ENCODE assay signal across 2 cellular contexts in the genomic region with DNA sequence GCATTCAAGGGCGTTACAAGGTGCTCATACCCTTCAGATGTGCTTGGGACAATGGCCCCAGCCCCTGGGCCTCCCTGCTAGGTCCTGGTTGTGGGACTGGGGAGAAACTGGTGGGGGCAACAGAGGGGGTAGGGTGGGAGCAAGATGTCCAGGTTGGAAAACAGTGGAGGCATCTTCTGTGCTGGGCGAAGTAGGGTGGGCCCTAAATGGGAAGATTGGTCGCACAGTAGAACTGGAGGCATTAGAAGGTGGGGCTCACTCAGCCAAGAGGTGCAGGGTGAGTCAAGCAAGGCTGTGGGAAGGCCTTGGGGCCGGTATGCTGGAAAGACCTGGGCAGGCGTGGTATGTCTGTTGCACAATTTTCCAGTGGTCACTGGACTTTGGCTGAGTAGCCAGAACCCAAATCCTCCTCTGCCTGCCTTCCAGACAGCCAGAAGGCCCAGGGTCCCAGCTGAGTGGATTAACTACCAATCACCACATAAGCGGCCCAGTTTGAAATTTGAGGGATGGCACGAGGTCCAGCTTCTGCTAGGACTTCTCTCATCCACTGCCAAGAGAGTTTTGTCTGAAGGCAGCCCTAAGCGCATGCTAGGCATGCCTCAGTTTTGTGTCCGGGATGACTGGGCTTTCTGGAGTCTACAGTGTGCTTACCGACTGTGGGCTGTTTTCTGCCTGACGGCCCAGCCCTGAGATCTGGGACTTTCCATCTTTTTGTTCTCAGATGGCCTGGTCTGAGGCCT.
A peak's percentile ranks its signal among the peaks of the same experiment; 100 is the strongest.
TF ChIP-seq lines count a peak whose summit lies in the region.

No MANE protein-coding gene starts in this region.

TF ChIP-seq in K562, 482 proteins besides CTCF, POLR2A, EP300 and RAD21 (continues in another document):
- TF ChIP-seq ZNF699 (CRISPR knock-in tag; IDR thresholded peaks at IDR 0.05; ENCODE audit: insufficient replicate concordance), result no peak
- TF ChIP-seq JUN (IDR thresholded peaks at IDR 0.05; ENCODE audit: borderline replicate concordance, low read depth, low read length), result 0 out of 2 replicates have a peak, but pooled peaks have one; percentile 2
- TF ChIP-seq JUN (CRISPR knock-in tag; IDR thresholded peaks at IDR 0.05; ENCODE audit: borderline replicate concordance), result no peak
- TF ChIP-seq, protein P1, sequence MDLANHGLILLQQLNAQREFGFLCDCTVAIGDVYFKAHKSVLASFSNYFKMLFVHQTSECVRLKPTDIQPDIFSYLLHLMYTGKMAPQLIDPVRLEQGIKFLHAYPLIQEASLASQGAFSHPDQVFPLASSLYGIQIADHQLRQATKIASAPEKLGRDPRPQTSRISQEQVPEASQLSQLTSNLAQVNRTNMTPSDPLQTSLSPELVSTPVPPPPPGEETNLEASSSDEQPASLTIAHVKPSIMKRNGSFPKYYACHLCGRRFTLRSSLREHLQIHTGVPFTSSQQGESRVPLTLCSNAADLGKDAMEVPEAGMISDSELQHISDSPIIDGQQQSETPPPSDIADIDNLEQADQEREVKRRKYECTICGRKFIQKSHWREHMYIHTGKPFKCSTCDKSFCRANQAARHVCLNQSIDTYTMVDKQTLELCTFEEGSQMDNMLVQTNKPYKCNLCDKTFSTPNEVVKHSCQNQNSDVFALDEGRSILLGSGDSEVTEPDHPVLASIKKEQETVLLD (IDR thresholded peaks at IDR 0.05), result 0 out of 2 replicates have a peak, but pooled peaks have one; percentile 14
- TF ChIP-seq, protein P2, sequence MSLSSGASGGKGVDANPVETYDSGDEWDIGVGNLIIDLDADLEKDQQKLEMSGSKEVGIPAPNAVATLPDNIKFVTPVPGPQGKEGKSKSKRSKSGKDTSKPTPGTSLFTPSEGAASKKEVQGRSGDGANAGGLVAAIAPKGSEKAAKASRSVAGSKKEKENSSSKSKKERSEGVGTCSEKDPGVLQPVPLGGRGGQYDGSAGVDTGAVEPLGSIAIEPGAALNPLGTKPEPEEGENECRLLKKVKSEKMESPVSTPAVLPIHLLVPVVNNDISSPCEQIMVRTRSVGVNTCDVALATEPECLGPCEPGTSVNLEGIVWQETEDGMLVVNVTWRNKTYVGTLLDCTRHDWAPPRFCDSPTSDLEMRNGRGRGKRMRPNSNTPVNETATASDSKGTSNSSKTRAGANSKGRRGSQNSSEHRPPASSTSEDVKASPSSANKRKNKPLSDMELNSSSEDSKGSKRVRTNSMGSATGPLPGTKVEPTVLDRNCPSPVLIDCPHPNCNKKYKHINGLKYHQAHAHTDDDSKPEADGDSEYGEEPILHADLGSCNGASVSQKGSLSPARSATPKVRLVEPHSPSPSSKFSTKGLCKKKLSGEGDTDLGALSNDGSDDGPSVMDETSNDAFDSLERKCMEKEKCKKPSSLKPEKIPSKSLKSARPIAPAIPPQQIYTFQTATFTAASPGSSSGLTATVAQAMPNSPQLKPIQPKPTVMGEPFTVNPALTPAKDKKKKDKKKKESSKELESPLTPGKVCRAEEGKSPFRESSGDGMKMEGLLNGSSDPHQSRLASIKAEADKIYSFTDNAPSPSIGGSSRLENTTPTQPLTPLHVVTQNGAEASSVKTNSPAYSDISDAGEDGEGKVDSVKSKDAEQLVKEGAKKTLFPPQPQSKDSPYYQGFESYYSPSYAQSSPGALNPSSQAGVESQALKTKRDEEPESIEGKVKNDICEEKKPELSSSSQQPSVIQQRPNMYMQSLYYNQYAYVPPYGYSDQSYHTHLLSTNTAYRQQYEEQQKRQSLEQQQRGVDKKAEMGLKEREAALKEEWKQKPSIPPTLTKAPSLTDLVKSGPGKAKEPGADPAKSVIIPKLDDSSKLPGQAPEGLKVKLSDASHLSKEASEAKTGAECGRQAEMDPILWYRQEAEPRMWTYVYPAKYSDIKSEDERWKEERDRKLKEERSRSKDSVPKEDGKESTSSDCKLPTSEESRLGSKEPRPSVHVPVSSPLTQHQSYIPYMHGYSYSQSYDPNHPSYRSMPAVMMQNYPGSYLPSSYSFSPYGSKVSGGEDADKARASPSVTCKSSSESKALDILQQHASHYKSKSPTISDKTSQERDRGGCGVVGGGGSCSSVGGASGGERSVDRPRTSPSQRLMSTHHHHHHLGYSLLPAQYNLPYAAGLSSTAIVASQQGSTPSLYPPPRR (CRISPR knock-in tag; IDR thresholded peaks at IDR 0.05; ENCODE audit: borderline replicate concordance), result no peak
- TF ChIP-seq ZNF644 (tag; IDR thresholded peaks at IDR 0.05; ENCODE audit: low read depth), result no peak
- TF ChIP-seq, protein P3, sequence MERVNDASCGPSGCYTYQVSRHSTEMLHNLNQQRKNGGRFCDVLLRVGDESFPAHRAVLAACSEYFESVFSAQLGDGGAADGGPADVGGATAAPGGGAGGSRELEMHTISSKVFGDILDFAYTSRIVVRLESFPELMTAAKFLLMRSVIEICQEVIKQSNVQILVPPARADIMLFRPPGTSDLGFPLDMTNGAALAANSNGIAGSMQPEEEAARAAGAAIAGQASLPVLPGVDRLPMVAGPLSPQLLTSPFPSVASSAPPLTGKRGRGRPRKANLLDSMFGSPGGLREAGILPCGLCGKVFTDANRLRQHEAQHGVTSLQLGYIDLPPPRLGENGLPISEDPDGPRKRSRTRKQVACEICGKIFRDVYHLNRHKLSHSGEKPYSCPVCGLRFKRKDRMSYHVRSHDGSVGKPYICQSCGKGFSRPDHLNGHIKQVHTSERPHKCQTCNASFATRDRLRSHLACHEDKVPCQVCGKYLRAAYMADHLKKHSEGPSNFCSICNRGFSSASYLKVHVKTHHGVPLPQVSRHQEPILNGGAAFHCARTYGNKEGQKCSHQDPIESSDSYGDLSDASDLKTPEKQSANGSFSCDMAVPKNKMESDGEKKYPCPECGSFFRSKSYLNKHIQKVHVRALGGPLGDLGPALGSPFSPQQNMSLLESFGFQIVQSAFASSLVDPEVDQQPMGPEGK (CRISPR knock-in tag; IDR thresholded peaks at IDR 0.05; ENCODE audit: borderline replicate concordance), result no peak
- peak; percentile 69 for TF ChIP-seq CEBPG (CRISPR knock-in tag; IDR thresholded peaks at IDR 0.05)
- TF ChIP-seq CEBPG (tag; conservative IDR thresholded peaks at IDR 0.05 in 1 of 2, IDR thresholded peaks at IDR 0.05 in 1 of 2), result peak; percentile 73 to 92
- TF ChIP-seq, protein P4, sequence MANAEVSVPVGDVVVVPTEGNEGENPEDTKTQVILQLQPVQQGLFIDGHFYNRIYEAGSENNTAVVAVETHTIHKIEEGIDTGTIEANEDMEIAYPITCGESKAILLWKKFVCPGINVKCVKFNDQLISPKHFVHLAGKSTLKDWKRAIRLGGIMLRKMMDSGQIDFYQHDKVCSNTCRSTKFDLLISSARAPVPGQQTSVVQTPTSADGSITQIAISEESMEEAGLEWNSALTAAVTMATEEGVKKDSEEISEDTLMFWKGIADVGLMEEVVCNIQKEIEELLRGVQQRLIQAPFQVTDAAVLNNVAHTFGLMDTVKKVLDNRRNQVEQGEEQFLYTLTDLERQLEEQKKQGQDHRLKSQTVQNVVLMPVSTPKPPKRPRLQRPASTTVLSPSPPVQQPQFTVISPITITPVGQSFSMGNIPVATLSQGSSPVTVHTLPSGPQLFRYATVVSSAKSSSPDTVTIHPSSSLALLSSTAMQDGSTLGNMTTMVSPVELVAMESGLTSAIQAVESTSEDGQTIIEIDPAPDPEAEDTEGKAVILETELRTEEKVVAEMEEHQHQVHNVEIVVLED (CRISPR knock-in tag; IDR thresholded peaks at IDR 0.05), result no peak
- TF ChIP-seq SMAD3 (CRISPR knock-in tag; conservative IDR thresholded peaks at IDR 0.05), result 0 out of 2 replicates have a peak, but pooled peaks have one; percentile 28

TF ChIP-seq in HepG2, 621 proteins besides CTCF, POLR2A, EP300 and RAD21 (continues in another document):
- TF ChIP-seq KDM4B (CRISPR knock-in tag; IDR thresholded peaks at IDR 0.05) (no peak), NFYB (CRISPR knock-in tag; IDR thresholded peaks at IDR 0.05) (no peak), ZNF253 (CRISPR knock-in tag; IDR thresholded peaks at IDR 0.05; ENCODE audit: borderline replicate concordance) (no peak), NKX3-1 (CRISPR knock-in tag; IDR thresholded peaks at IDR 0.05) (no peak), ZNF235 (CRISPR knock-in tag; IDR thresholded peaks at IDR 0.05; ENCODE audit: borderline replicate concordance) (no peak), SAFB2 (CRISPR knock-in tag; IDR thresholded peaks at IDR 0.05; ENCODE audit: borderline replicate concordance, low read depth) (no peak), PITX1 (CRISPR knock-in tag; IDR thresholded peaks at IDR 0.05) (peak; percentile 45; the same call in 1 of the 2 replicates), ISL2 (CRISPR knock-in tag; IDR thresholded peaks at IDR 0.05) (0 out of 2 replicates have a peak, but pooled peaks have one; percentile 27), ZSCAN12 (CRISPR knock-in tag; IDR thresholded peaks at IDR 0.05) (no peak), ZNF644 (CRISPR knock-in tag; IDR thresholded peaks at IDR 0.05; ENCODE audit: low read depth) (peak; percentile 85), CHCHD3 (CRISPR knock-in tag; IDR thresholded peaks at IDR 0.05) (no peak), SAP130 (CRISPR knock-in tag; IDR thresholded peaks at IDR 0.05; ENCODE audit: low read depth) (peak; percentile 31; the same call in 1 of the 2 replicates), ZNF20 (CRISPR knock-in tag; IDR thresholded peaks at IDR 0.05) (no peak), ZNF660 (CRISPR knock-in tag; IDR thresholded peaks at IDR 0.05; ENCODE audit: borderline replicate concordance, low read depth) (no peak), HNF4G (IDR thresholded peaks at IDR 0.05; ENCODE audit: borderline replicate concordance, low read depth, low read length) (peak; percentile 71; the same call in 1 of the 2 replicates), HNF4G (CRISPR knock-in tag; IDR thresholded peaks at IDR 0.05; ENCODE audit: borderline replicate concordance, low read depth) (peak; percentile 57; the same call in 1 of the 2 replicates), ZNF124 (CRISPR knock-in tag; IDR thresholded peaks at IDR 0.05) (no peak), ZNF598 (CRISPR knock-in tag; IDR thresholded peaks at IDR 0.05; ENCODE audit: borderline replicate concordance) (no peak), HOXA7 (CRISPR knock-in tag; IDR thresholded peaks at IDR 0.05) (no peak), CHD4 (IDR thresholded peaks at IDR 0.05; ENCODE audit: borderline replicate concordance, low read length) (no peak), ZNF331 (CRISPR knock-in tag; IDR thresholded peaks at IDR 0.05) (peak; percentile 40; the same call in 1 of the 2 replicates), SOX5 (CRISPR knock-in tag; IDR thresholded peaks at IDR 0.05; ENCODE audit: borderline replicate concordance) (peak; percentile 55; the same call in 1 of the 2 replicates), ZNF570 (CRISPR knock-in tag; IDR thresholded peaks at IDR 0.05; ENCODE audit: borderline replicate concordance) (no peak), ZNF678 (CRISPR knock-in tag; IDR thresholded peaks at IDR 0.05) (no peak), FOSL2 (CRISPR knock-in tag; IDR thresholded peaks at IDR 0.05) (peak; percentile 62), ZNF788 (CRISPR knock-in tag; IDR thresholded peaks at IDR 0.05; ENCODE audit: borderline replicate concordance) (no peak), ZNF382 (CRISPR knock-in tag; IDR thresholded peaks at IDR 0.05; ENCODE audit: borderline replicate concordance) (no peak), ZNF749 (CRISPR knock-in tag; IDR thresholded peaks at IDR 0.05; ENCODE audit: borderline replicate concordance) (no peak), ZNF317 (CRISPR knock-in tag; IDR thresholded peaks at IDR 0.05) (no peak), THAP11 (CRISPR knock-in tag; IDR thresholded peaks at IDR 0.05) (no peak; the same call in 1 of the 2 replicates), ZNF335 (CRISPR knock-in tag; IDR thresholded peaks at IDR 0.05) (no peak), RFXANK (CRISPR knock-in tag; IDR thresholded peaks at IDR 0.05) (no peak)
- TF ChIP-seq, protein P5, sequence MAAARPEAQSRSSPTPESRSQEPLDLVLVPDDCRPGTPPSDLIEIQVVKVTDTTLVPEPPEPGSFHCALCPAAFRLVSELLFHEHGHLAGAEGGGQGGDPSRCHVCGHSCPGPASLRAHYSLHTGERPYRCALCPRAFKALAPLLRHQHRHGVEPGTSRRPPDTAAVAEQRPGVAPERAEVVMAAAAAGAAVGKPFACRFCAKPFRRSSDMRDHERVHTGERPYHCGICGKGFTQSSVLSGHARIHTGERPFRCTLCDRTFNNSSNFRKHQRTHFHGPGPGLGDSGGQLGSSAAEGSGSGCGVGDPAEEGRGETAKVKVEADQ (CRISPR knock-in tag; IDR thresholded peaks at IDR 0.05; ENCODE audit: borderline replicate concordance), result no peak
- TF ChIP-seq, protein P6, sequence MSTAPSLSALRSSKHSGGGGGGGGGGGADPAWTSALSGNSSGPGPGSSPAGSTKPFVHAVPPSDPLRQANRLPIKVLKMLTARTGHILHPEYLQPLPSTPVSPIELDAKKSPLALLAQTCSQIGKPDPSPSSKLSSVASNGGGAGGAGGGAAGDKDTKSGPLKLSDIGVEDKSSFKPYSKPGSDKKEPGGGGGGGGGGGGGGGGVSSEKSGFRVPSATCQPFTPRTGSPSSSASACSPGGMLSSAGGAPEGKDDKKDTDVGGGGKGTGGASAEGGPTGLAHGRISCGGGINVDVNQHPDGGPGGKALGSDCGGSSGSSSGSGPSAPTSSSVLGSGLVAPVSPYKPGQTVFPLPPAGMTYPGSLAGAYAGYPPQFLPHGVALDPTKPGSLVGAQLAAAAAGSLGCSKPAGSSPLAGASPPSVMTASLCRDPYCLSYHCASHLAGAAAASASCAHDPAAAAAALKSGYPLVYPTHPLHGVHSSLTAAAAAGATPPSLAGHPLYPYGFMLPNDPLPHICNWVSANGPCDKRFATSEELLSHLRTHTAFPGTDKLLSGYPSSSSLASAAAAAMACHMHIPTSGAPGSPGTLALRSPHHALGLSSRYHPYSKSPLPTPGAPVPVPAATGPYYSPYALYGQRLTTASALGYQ (CRISPR knock-in tag; IDR thresholded peaks at IDR 0.05), result no peak
- TF ChIP-seq, protein P7, sequence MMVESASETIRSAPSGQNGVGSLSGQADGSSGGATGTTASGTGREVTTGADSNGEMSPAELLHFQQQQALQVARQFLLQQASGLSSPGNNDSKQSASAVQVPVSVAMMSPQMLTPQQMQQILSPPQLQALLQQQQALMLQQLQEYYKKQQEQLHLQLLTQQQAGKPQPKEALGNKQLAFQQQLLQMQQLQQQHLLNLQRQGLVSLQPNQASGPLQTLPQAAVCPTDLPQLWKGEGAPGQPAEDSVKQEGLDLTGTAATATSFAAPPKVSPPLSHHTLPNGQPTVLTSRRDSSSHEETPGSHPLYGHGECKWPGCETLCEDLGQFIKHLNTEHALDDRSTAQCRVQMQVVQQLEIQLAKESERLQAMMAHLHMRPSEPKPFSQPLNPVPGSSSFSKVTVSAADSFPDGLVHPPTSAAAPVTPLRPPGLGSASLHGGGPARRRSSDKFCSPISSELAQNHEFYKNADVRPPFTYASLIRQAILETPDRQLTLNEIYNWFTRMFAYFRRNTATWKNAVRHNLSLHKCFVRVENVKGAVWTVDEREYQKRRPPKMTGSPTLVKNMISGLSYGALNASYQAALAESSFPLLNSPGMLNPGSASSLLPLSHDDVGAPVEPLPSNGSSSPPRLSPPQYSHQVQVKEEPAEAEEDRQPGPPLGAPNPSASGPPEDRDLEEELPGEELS (CRISPR knock-in tag; IDR thresholded peaks at IDR 0.05), result no peak
- TF ChIP-seq, protein P8, sequence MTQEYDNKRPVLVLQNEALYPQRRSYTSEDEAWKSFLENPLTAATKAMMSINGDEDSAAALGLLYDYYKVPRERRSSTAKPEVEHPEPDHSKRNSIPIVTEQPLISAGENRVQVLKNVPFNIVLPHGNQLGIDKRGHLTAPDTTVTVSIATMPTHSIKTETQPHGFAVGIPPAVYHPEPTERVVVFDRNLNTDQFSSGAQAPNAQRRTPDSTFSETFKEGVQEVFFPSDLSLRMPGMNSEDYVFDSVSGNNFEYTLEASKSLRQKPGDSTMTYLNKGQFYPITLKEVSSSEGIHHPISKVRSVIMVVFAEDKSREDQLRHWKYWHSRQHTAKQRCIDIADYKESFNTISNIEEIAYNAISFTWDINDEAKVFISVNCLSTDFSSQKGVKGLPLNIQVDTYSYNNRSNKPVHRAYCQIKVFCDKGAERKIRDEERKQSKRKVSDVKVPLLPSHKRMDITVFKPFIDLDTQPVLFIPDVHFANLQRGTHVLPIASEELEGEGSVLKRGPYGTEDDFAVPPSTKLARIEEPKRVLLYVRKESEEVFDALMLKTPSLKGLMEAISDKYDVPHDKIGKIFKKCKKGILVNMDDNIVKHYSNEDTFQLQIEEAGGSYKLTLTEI (CRISPR knock-in tag; conservative IDR thresholded peaks at IDR 0.05), result no peak
